ENCODE assay signal across 19 cellular contexts in the genomic region with DNA sequence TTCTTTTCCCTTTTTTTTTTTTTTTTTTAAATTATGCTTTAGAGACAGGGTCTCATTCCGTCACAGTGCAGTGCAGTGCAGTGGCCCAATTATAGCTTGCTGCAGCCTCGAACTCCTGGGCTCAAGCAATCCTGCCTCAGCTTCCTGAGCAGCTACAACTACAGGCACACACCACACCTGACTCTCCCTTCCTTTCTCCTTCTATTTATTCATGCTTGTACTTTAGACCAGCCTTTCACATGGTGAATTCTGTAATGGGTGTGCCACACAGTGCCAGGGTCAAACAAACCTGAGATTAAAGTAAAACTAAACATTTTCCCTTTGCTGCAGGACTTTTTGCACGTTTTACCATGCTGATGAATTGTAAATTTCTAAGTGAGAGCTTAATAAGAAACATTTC. TPM values are rescaled to one million over a fixed set of nuclear protein-coding genes. Genes with fewer than 3 reads are reported as not detected.
A peak's percentile ranks its signal among the peaks of the same experiment; 100 is the strongest.
DNase-seq lines count a peak whose midpoint lies in the region; ATAC-seq, FAIRE-seq and TF ChIP-seq lines count a peak whose summit lies in the region.
"Had no signal": no experiment of that assay in that cellular context is flagged by ENCODE, and none has a peak within 500 bp of the region (broad histone marks: within the 10 kb centered on the region; RNA-seq: fewer than 3 reads in every experiment).

No MANE protein-coding gene starts in this region.

- POLR2A ChIA-PET in HEK293 (lab: Yijun Ruan, JAX): no interaction called here

- no peaks in the 10 kb centered on the region for H3K36me3 ChIP-seq in HEK293 (ENCODE audit: control insufficient read depth in 2 of 2, insufficient read depth in 1 of 2, low read length in 2 of 2)
- no peaks in the 10 kb centered on the region for H3K36me3 ChIP-seq in gastrocnemius medialis
- H3K36me3 ChIP-seq in adrenal gland (replicated peaks in 1 of 2): no peaks in the 10 kb centered on the region
- H3K36me3 ChIP-seq: BLaER1 treated with 17β-estradiol and CSF1 and Interleukin-3, amounts not matched to agents 10 nM and 100 nM; SJCRH30 had no signal

- WGBS in adrenal gland, 4 donors: 81 to 91% (median 82%) methylated on average over 3 of the region's 3 CpGs

- no peak overlapping the region for H3K27ac ChIP-seq in HEK293 (ENCODE audit: extremely low read depth, low read depth, low read length)
- H3K27ac ChIP-seq in gastrocnemius medialis: peak overlapping the region; percentile 82 to 90 (median 84)
- H3K27ac ChIP-seq in adrenal gland: no peak overlapping the region
- H3K27ac ChIP-seq: BLaER1 treated with 17β-estradiol and CSF1 and Interleukin-3, amounts not matched to agents 10 nM and 100 nM; SJCRH30 had no signal

- ATAC-seq in left lobe of liver (peak; percentile 88), gastrocnemius medialis (no peak)
- ATAC-seq: GM12878 had no signal

- no peak for FAIRE-seq in D721Med (lab: Jason Lieb, UNC)
- FAIRE-seq: GM12878 had no signal

- H3K4me3 ChIP-seq in HEK293 (ENCODE audit: low read depth, low read length): no peak overlapping the region
- no peak overlapping the region for H3K4me3 ChIP-seq in gastrocnemius medialis
- no peak overlapping the region for H3K4me3 ChIP-seq in adrenal gland
- H3K4me3 ChIP-seq: BLaER1 treated with 17β-estradiol and CSF1 and Interleukin-3, amounts not matched to agents 10 nM and 100 nM; GM12878; SJCRH30 had no signal

- no peak for TF ChIP-seq POLR2A in gastrocnemius medialis (IDR thresholded peaks at IDR 0.05)
- TF ChIP-seq POLR2A in adrenal gland (IDR thresholded peaks at IDR 0.05): no peak

- H3K27me3 ChIP-seq in gastrocnemius medialis (no peaks in the 10 kb centered on the region), adrenal gland (no peaks in the 10 kb centered on the region)
- H3K27me3 ChIP-seq: BLaER1 treated with 17β-estradiol and CSF1 and Interleukin-3, amounts not matched to agents 10 nM and 100 nM had no signal

- DNase-seq in SW480 (ENCODE audit: low spot score) (peak; percentile 8), left lobe of liver (ENCODE audit: low spot score) (peak; percentile 64), gastrocnemius medialis (no peak), occipital lobe (lab: John Stamatoyannopoulos, UW) (no peak), AG08395 (ENCODE audit: low spot score) (no peak), D721Med (ENCODE audit: insufficient read length, low spot score) (no peak), adrenal gland (no peak)
- DNase-seq: DMS 273 treated with DMSO at 0.1 percent for 48 hours, GDM1, GOT3, HFFc6, NCI-H1092, NCI-H1694, NCI-H2107, NCI-H526 had no signal

- CTCF ChIA-PET in HEK293 (lab: Yijun Ruan, JAX): interaction anchor here (0.5 to 2.8 kb wide), 2 partner anchors 35 to 108 kb away, joined by 3 to 13 read pairs; no protein-coding TSS in a partner anchor

- H3K4me1 ChIP-seq in HEK293 (ENCODE audit: control insufficient read depth, insufficient read depth, low read length) (peaks cover 27% of the 10 kb centered on the region), gastrocnemius medialis (peaks cover 5 to 61% of the 10 kb centered on the region in 2 donors), adrenal gland (replicated peaks in 1 of 2) (peaks cover 0 to 5% of the 10 kb centered on the region in 2 donors)
- H3K4me1 ChIP-seq: SJCRH30 had no signal

- intact Hi-C loops in gastrocnemius medialis (cut with DNase I; ENCODE audit: low total_unique reads): no loop called here
- intact Hi-C loops in adrenal gland (cut with DNase I): no loop called here

- H3K9me3 ChIP-seq in HEK293 (ENCODE audit: control insufficient read depth, insufficient read depth, low read depth, low read length) (no peaks in the 10 kb centered on the region), gastrocnemius medialis (no peaks in the 10 kb centered on the region), adrenal gland (replicated peaks in 1 of 3) (no peaks in the 10 kb centered on the region)
- H3K9me3 ChIP-seq: BLaER1 treated with 17β-estradiol and CSF1 and Interleukin-3, amounts not matched to agents 10 nM and 100 nM; SJCRH30 had no signal

- in situ Hi-C loops in gastrocnemius medialis (cut with MboI; ENCODE audit: low sequenced_read_pairs in 4 of 4): no loop called here

- TF ChIP-seq CTCF in HEK293 (tag by site-specific recombination; IDR thresholded peaks at IDR 0.05): no peak
- TF ChIP-seq CTCF in gastrocnemius medialis (IDR thresholded peaks at IDR 0.05 in 4 of 5, conservative IDR thresholded peaks at IDR 0.05 in 1 of 5): no peak
- TF ChIP-seq CTCF in D721Med (IDR thresholded peaks at IDR 0.05; ENCODE audit: insufficient read depth, missing control alignments): no peak
- no peak for TF ChIP-seq CTCF in adrenal gland (IDR thresholded peaks at IDR 0.05)

TF ChIP-seq in HEK293, 187 proteins besides CTCF, POLR2A, EP300 and RAD21 (continues in another document):
- TF ChIP-seq, protein P1, sequence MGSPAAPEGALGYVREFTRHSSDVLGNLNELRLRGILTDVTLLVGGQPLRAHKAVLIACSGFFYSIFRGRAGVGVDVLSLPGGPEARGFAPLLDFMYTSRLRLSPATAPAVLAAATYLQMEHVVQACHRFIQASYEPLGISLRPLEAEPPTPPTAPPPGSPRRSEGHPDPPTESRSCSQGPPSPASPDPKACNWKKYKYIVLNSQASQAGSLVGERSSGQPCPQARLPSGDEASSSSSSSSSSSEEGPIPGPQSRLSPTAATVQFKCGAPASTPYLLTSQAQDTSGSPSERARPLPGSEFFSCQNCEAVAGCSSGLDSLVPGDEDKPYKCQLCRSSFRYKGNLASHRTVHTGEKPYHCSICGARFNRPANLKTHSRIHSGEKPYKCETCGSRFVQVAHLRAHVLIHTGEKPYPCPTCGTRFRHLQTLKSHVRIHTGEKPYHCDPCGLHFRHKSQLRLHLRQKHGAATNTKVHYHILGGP (tag by site-specific recombination; IDR thresholded peaks at IDR 0.05): no peak
- TF ChIP-seq ZNF600 (tag by site-specific recombination; IDR thresholded peaks at IDR 0.05): 0 out of 2 replicates have a peak, but pooled peaks have one; percentile 55
- TF ChIP-seq, protein P2, sequence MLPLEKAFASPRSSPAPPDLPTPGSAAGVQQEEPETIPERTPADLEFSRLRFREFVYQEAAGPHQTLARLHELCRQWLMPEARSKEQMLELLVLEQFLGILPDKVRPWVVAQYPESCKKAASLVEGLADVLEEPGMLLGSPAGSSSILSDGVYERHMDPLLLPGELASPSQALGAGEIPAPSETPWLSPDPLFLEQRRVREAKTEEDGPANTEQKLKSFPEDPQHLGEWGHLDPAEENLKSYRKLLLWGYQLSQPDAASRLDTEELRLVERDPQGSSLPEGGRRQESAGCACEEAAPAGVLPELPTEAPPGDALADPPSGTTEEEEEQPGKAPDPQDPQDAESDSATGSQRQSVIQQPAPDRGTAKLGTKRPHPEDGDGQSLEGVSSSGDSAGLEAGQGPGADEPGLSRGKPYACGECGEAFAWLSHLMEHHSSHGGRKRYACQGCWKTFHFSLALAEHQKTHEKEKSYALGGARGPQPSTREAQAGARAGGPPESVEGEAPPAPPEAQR (tag by site-specific recombination; IDR thresholded peaks at IDR 0.05): no peak
- TF ChIP-seq ZNF629 (tag by site-specific recombination; IDR thresholded peaks at IDR 0.05): no peak
- TF ChIP-seq, protein P3, sequence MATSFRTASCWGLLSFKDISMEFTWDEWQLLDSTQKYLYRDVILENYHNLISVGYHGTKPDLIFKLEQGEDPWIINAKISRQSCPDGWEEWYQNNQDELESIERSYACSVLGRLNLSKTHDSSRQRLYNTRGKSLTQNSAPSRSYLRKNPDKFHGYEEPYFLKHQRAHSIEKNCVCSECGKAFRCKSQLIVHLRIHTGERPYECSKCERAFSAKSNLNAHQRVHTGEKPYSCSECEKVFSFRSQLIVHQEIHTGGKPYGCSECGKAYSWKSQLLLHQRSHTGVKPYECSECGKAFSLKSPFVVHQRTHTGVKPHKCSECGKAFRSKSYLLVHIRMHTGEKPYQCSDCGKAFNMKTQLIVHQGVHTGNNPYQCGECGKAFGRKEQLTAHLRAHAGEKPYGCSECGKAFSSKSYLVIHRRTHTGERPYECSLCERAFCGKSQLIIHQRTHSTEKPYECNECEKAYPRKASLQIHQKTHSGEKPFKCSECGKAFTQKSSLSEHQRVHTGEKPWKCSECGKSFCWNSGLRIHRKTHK (tag by site-specific recombination; IDR thresholded peaks at IDR 0.05): no peak
- TF ChIP-seq ZNF302 (tag by site-specific recombination; IDR thresholded peaks at IDR 0.05; ENCODE audit: low read depth): no peak
- no peak for TF ChIP-seq ZNF747 (tag by site-specific recombination; IDR thresholded peaks at IDR 0.05)
- TF ChIP-seq ZNF585B (tag by site-specific recombination; IDR thresholded peaks at IDR 0.05): no peak
- TF ChIP-seq PRDM1 (tag by site-specific recombination; IDR thresholded peaks at IDR 0.05): peak; percentile 77
- TF ChIP-seq ZNF175 (tag by site-specific recombination; IDR thresholded peaks at IDR 0.05): no peak
- TF ChIP-seq, protein P4, sequence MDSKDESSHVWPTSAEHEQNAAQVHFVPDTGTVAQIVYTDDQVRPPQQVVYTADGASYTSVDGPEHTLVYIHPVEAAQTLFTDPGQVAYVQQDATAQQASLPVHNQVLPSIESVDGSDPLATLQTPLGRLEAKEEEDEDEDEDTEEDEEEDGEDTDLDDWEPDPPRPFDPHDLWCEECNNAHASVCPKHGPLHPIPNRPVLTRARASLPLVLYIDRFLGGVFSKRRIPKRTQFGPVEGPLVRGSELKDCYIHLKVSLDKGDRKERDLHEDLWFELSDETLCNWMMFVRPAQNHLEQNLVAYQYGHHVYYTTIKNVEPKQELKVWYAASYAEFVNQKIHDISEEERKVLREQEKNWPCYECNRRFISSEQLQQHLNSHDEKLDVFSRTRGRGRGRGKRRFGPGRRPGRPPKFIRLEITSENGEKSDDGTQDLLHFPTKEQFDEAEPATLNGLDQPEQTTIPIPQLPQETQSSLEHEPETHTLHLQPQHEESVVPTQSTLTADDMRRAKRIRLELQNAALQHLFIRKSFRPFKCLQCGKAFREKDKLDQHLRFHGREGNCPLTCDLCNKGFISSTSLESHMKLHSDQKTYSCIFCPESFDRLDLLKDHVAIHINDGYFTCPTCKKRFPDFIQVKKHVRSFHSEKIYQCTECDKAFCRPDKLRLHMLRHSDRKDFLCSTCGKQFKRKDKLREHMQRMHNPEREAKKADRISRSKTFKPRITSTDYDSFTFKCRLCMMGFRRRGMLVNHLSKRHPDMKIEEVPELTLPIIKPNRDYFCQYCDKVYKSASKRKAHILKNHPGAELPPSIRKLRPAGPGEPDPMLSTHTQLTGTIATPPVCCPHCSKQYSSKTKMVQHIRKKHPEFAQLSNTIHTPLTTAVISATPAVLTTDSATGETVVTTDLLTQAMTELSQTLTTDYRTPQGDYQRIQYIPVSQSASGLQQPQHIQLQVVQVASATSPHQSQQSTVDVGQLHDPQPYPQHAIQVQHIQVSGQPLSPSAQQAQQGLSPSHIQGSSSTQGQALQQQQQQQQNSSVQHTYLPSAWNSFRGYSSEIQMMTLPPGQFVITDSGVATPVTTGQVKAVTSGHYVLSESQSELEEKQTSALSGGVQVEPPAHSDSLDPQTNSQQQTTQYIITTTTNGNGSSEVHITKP (tag by site-specific recombination; IDR thresholded peaks at IDR 0.05): peak; percentile 89

RNA-seq across cellular contexts. Expression of a gene that starts 8.0 kb away (rescaled TPM):
- total RNA-seq in left lobe of liver (18.0 TPM), gastrocnemius medialis (10 to 100 TPM; 19.2 to 97.1 (median 39.1) TPM), occipital lobe (0.31 TPM), adrenal gland (1 to 10 TPM in 5 of 8 donors, under 1 TPM in 3; 0.69 to 3.8 (median 1.1) TPM)
- 1 to 10 TPM in 2 of 3 donors, under 1 TPM in 1; 0.60 to 3.4 (median 2.1) TPM for polyA plus RNA-seq in adrenal gland
- total RNA-seq: SJCRH30 had no signal
- polyA plus RNA-seq: GM12878 had no signal

Comparison
In these comparisons a context has a peak if more than half of its experiments do, and no peak if none do; other contexts are left out.
1. H3K27ac ChIP-seq: peak in gastrocnemius medialis (4 of 4); none in HEK293 (single experiment) and adrenal gland (0 of 5).
2. DNase-seq: peak in SW480 (single experiment) and left lobe of liver (single experiment); none in gastrocnemius medialis (0 of 2), occipital lobe (single experiment), AG08395 (single experiment), D721Med (single experiment) and adrenal gland (0 of 7).